In the genomic region with DNA sequence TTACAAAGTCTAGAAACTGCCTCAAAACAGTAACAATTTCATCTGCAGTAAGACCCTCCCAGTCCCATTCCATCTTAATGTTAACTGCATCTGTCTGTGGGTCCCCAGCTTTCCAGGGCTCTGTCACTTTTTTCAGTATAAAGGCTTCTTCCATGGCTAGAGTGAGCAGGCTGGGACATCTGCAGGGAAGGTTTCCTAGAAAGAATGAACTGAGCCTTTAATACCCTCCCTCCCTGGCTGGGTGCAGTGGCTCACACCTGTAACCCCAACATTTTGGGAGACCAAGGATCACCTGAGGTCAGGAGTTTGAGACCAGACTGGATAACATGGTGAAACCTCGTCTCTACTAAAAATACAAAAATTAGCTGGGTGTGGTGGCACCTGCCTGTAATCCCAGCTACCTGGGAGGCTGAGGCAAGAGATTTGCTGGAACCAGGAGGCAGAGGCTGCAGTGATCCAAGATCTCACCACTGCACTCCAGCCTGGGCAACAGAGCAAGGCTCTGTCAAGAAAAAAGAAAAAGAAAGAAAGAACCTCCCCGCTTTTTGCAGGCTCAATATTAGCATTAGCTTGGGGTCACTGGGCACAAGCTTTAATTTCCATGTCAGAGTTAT, we compare ENCODE assay signal across 10 cellular contexts.
"Had no signal": no experiment of that assay in that cellular context is flagged by ENCODE, and none has a peak within 500 bp of the region (broad histone marks: within the 10 kb centered on the region; RNA-seq: fewer than 3 reads in every experiment).

No MANE protein-coding gene starts in this region.

- H3K27me3 Mint-ChIP-seq: activated CD4-positive, alpha-beta T cell treated with anti-CD3 and anti-CD28 coated beads, Interleukin-2, amount 10 ng/mL, durations not matched to agents 24 days and 14 days; naive thymus-derived CD8-positive, alpha-beta T cell; stimulated activated naive CD8-positive, alpha-beta T cell treated with anti-CD3 and anti-CD28 coated beads, Interleukin-15, Interleukin-2, amounts not matched to agents 100 ng/mL and 50 ng/mL, for 24 hours had no signal

- H3K4me3 Mint-ChIP-seq: activated CD4-positive, alpha-beta T cell treated with anti-CD3 and anti-CD28 coated beads, Interleukin-2, amount 10 ng/mL, durations not matched to agents 24 days and 14 days; activated T-helper 1 cell treated with anti-CD3 and anti-CD28 coated beads, Interleukin-12 subunit alpha, Interleukin-12 subunit beta, Interleukin-2, Interleukin-4 antibody, amounts not matched to agents 30 ng/mL and 10 ng/mL and 1 ng/mL, durations not matched to agents 14 hours and 24 hours and 36 hours had no signal

- H3K9me3 ChIP-seq: thyroid gland, vagina had no signal

- H3K36me3 ChIP-seq: sigmoid colon, thyroid gland had no signal

- ATAC-seq: naive thymus-derived CD8-positive, alpha-beta T cell had no signal

- DNase-seq: activated CD4-positive, alpha-beta T cell treated with anti-CD3 and anti-CD28 coated beads, Interleukin-2, amount 10 ng/mL, durations not matched to agents 24 days and 14 days; activated naive CD4-positive, alpha-beta T cell; amniotic stem cell; naive thymus-derived CD8-positive, alpha-beta T cell; sigmoid colon; stimulated activated CD4-positive, alpha-beta T cell treated with anti-CD3 and anti-CD28 coated beads, Interleukin-2, amount 100 ng/mL, for 24 hours; thyroid gland had no signal

- H3K27ac ChIP-seq: sigmoid colon, thyroid gland, vagina had no signal

- H3K4me3 ChIP-seq: sigmoid colon, thyroid gland, vagina had no signal

- H3K27me3 ChIP-seq: sigmoid colon, thyroid gland, vagina had no signal

- H3K27ac Mint-ChIP-seq: activated CD4-positive, alpha-beta T cell treated with anti-CD3 and anti-CD28 coated beads, Interleukin-2, amount 10 ng/mL, durations not matched to agents 24 days and 14 days; activated T-helper 1 cell treated with anti-CD3 and anti-CD28 coated beads, Interleukin-12 subunit alpha, Interleukin-12 subunit beta, Interleukin-2, Interleukin-4 antibody, amounts not matched to agents 30 ng/mL and 10 ng/mL and 1 ng/mL, durations not matched to agents 14 hours and 24 hours and 36 hours; stimulated activated naive CD8-positive, alpha-beta T cell treated with anti-CD3 and anti-CD28 coated beads, Interleukin-15, Interleukin-2, amounts not matched to agents 100 ng/mL and 50 ng/mL, for 24 hours had no signal
